ENCODE assay signal across 8 cellular contexts in the genomic region with DNA sequence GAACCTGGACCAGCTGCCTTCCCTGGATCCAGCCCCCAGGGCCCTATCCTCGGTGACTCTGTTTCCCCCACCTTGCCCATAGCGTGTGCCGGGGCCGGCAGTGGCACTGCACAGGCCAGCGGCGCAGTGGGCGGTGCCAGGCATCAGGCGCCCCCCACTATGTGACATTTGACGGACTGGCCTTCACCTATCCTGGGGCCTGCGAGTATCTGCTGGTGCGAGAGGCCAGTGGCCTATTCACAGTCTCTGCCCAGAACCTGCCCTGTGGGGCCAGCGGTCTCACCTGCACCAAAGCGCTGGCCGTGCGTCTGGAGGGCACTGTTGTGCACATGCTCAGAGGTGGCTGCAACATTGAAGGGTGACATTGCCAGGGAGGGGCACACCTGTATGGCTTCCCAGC. TPM values are rescaled to one million over a fixed set of nuclear protein-coding genes. Genes with fewer than 3 reads are reported as not detected.
"Had no signal": no experiment of that assay in that cellular context is flagged by ENCODE, and none has a peak within 500 bp of the region (broad histone marks: within the 10 kb centered on the region; RNA-seq: fewer than 3 reads in every experiment).

No MANE protein-coding gene starts in this region.

- H3K27ac Mint-ChIP-seq: IgD-negative memory B cell had no signal

- DNase-seq: IMR-90, KBM-7, KG1 had no signal

- FAIRE-seq: HepG2, HTR-8/SVneo had no signal

- H3K4me3 Mint-ChIP-seq: IgD-negative memory B cell had no signal

- H3K9ac ChIP-seq: KMS-11 had no signal

- H3K36me3 Mint-ChIP-seq: IgD-negative memory B cell had no signal

- H3K27ac ChIP-seq: HL-60, KMS-11 had no signal

- H3K4me2 ChIP-seq: KMS-11 had no signal

- ATAC-seq: HepG2 had no signal

- H3K9me3 Mint-ChIP-seq: IgD-negative memory B cell had no signal

RNA-seq across cellular contexts. Expression of gene ZNF467, which starts 12.0 kb away (rescaled TPM):
- total RNA-seq: HepG2, IMR-90 had no signal
- polyA plus RNA-seq: IgD-negative memory B cell had no signal
